1 cellular context compared by ENCODE assay signal in genomic region chr1:51313268-51313852, GRCh38.
TF ChIP-seq lines count a peak whose summit lies in the region.

No MANE protein-coding gene starts in this region.

TF ChIP-seq in A549, 52 proteins besides CTCF, POLR2A, EP300 and RAD21 (continued from another document):
- TF ChIP-seq MYC (IDR thresholded peaks at IDR 0.05; ENCODE audit: borderline replicate concordance, low read length) (no peak), FOXS1 (CRISPR knock-in tag; IDR thresholded peaks at IDR 0.05) (no peak), NR3C1 (IDR thresholded peaks at IDR 0.05) (no peak), PHF8 (IDR thresholded peaks at IDR 0.05; ENCODE audit: borderline replicate concordance, low read depth) (no peak), GATA3 (IDR thresholded peaks at IDR 0.05; ENCODE audit: borderline replicate concordance) (no peak), SMC3 (IDR thresholded peaks at IDR 0.05) (no peak), MAZ (IDR thresholded peaks at IDR 0.05; ENCODE audit: borderline replicate concordance, low read depth, low read length) (no peak), KDM1A (IDR thresholded peaks at IDR 0.05; ENCODE audit: low read depth) (no peak)
